ENCODE assay signal across 2 cellular contexts in genomic region chr19:31377736-31378135, GRCh38.
TF ChIP-seq lines count a peak whose summit lies in the region.

No MANE protein-coding gene starts in this region.

TF ChIP-seq in SK-N-SH, 30 proteins besides CTCF, POLR2A, EP300 and RAD21 (continued from another document):
- TF ChIP-seq TAF1 (IDR thresholded peaks at IDR 0.05; ENCODE audit: borderline replicate concordance, low read depth, low read length) (no peak), MAX (IDR thresholded peaks at IDR 0.05; ENCODE audit: low read depth) (no peak), TEAD4 (IDR thresholded peaks at IDR 0.05; ENCODE audit: borderline replicate concordance, insufficient read depth) (no peak), RCOR1 (IDR thresholded peaks at IDR 0.05; ENCODE audit: low read length) (no peak), FOXM1 (IDR thresholded peaks at IDR 0.05; ENCODE audit: low read depth) (no peak), ZBTB33 (IDR thresholded peaks at IDR 0.05; ENCODE audit: borderline replicate concordance, low read depth) (no peak), SIN3A (IDR thresholded peaks at IDR 0.05; ENCODE audit: borderline replicate concordance, low read depth, low read length) (no peak), GABPA (IDR thresholded peaks at IDR 0.05; ENCODE audit: low read depth) (no peak), IRF3 (IDR thresholded peaks at IDR 0.05; ENCODE audit: low read depth, low read length) (no peak), YY1 (IDR thresholded peaks at IDR 0.05; ENCODE audit: low read depth) (no peak), MXI1 (IDR thresholded peaks at IDR 0.05; ENCODE audit: low read depth, low read length) (no peak), USF1 (IDR thresholded peaks at IDR 0.05; ENCODE audit: borderline replicate concordance, low read depth) (no peak), RFX5 (IDR thresholded peaks at IDR 0.05; ENCODE audit: low read length) (no peak), REST (IDR thresholded peaks at IDR 0.05; ENCODE audit: low read depth, low read length) (no peak)

TF ChIP-seq in SK-N-SH treated with all-trans-retinoic acid at 6 μM for 48 hours, 23 proteins besides CTCF, POLR2A, EP300 and RAD21 (continued from another document):
- TF ChIP-seq PATZ1 (CRISPR knock-in tag; IDR thresholded peaks at IDR 0.05; ENCODE audit: borderline replicate concordance) (no peak), TSHZ2 (CRISPR knock-in tag; IDR thresholded peaks at IDR 0.05) (no peak), TOX (CRISPR knock-in tag; IDR thresholded peaks at IDR 0.05; ENCODE audit: borderline replicate concordance) (no peak), CSDC2 (CRISPR knock-in tag; IDR thresholded peaks at IDR 0.05) (no peak), ZFP3 (CRISPR knock-in tag; IDR thresholded peaks at IDR 0.05) (no peak), GLIS3 (CRISPR knock-in tag; IDR thresholded peaks at IDR 0.05) (no peak), CREB5 (CRISPR knock-in tag; IDR thresholded peaks at IDR 0.05; ENCODE audit: low read depth) (no peak), RARB (CRISPR knock-in tag; IDR thresholded peaks at IDR 0.05) (no peak), ZNF70 (CRISPR knock-in tag; IDR thresholded peaks at IDR 0.05) (no peak), ZFP30 (CRISPR knock-in tag; IDR thresholded peaks at IDR 0.05) (no peak), ISL1 (CRISPR knock-in tag; IDR thresholded peaks at IDR 0.05) (no peak), ARNTL (CRISPR knock-in tag; IDR thresholded peaks at IDR 0.05; ENCODE audit: borderline replicate concordance, low read depth) (no peak), POU6F1 (CRISPR knock-in tag; IDR thresholded peaks at IDR 0.05; ENCODE audit: borderline replicate concordance, low read depth) (no peak), ZNF565 (CRISPR knock-in tag; conservative IDR thresholded peaks at IDR 0.05; ENCODE audit: low read depth) (no peak), PPARA (CRISPR knock-in tag; IDR thresholded peaks at IDR 0.05; ENCODE audit: borderline replicate concordance) (no peak), OSR1 (CRISPR knock-in tag; IDR thresholded peaks at IDR 0.05) (no peak), ESRRG (CRISPR knock-in tag; IDR thresholded peaks at IDR 0.05) (no peak)
